In genomic region chr4:8379281-8379680, GRCh38 we compare ENCODE assay signal across 17 cellular contexts.
A peak's percentile ranks its signal among the peaks of the same experiment; 100 is the strongest.
DNase-seq lines count a peak whose midpoint lies in the region; ATAC-seq and TF ChIP-seq lines count a peak whose summit lies in the region.
"Had no signal": no experiment of that assay in that cellular context is flagged by ENCODE, and none has a peak within 500 bp of the region (broad histone marks: within the 10 kb centered on the region; RNA-seq: fewer than 3 reads in every experiment).

No MANE protein-coding gene starts in this region.

- no CpG with 5 or more reads among the region's 12 CpGs for WGBS in neuronal stem cell (ENCODE audit: extremely low coverage in 2 of 2, insufficient read length in 2 of 2, insufficient replicate concordance in 1 of 2), 2 donors
- WGBS in aorta, 2 donors, result 90 to 91% methylated on average over 12 of the region's 12 CpGs

- no peak overlapping the region for H4K8ac ChIP-seq in neuronal stem cell (ENCODE audit: low read depth, low read length)

- intact Hi-C loops in activated naive CD4-positive, alpha-beta T cell treated with anti-CD3 and anti-CD28 coated beads for 36 hours (cut with micrococcal nuclease), result no loop called here
- intact Hi-C loops in natural killer cell (cut with micrococcal nuclease), result no loop called here
- intact Hi-C loops in aorta (cut with DNase I), result no loop called here
- intact Hi-C loops in activated CD4-positive, alpha-beta memory T cell treated with anti-CD3 and anti-CD28 coated beads for 36 hours (cut with micrococcal nuclease), result no loop called here
- intact Hi-C loops in OCI-LY7 (cut with micrococcal nuclease; ENCODE audit: unreplicated experiment), result no loop called here

- CTCF ChIA-PET in activated naive CD4-positive, alpha-beta T cell treated with anti-CD3 and anti-CD28 coated beads for 36 hours (lab: Charles Lee), result interaction anchor here (1.2 kb wide), 1 partner anchor 293 kb away, joined by 4 read pairs; no protein-coding TSS in a partner anchor
- CTCF ChIA-PET in activated CD4-positive, alpha-beta memory T cell treated with anti-CD3 and anti-CD28 coated beads for 36 hours (lab: Charles Lee), result interaction anchor here (0.6 kb wide), 1 partner anchor 77 kb away, joined by 3 read pairs; no protein-coding TSS in a partner anchor
- CTCF ChIA-PET in OCI-LY7 (lab: Charles Lee; ENCODE audit: unreplicated experiment), result no interaction called here

- no peak overlapping the region for H3K4me3 ChIP-seq in neuronal stem cell (ENCODE audit: low read length in 2 of 2)
- no peak overlapping the region for H3K4me3 ChIP-seq in aorta (ENCODE audit: low read length in 2 of 2)
- H3K4me3 ChIP-seq in OCI-LY7 (ENCODE audit: low read depth, low read length, poor library complexity, severe bottlenecking), result no peak overlapping the region
- H3K4me3 ChIP-seq: GM12878, GM23338 had no signal

- DNase-seq in activated naive CD4-positive, alpha-beta T cell treated with anti-CD3 and anti-CD28 coated beads, Interleukin-2, amount 50 U/mL, for 16 hours, result peak; percentile 3
- DNase-seq in activated naive CD4-positive, alpha-beta T cell treated with anti-CD3 and anti-CD28 coated beads for 36 hours, result no peak
- DNase-seq in natural killer cell treated with Interleukin-12 subunit alpha and Interleukin-12 subunit beta and Interleukin-15 and Interleukin-18, amount 100 ng/mL, for 72 hours (ENCODE audit: low spot score), result peak; percentile 51
- DNase-seq in natural killer cell, result no peak
- DNase-seq in neuronal stem cell (ENCODE audit: low spot score), result no peak
- peak; percentile 29 to 62 for DNase-seq in aorta
- no peak for DNase-seq in activated CD4-positive, alpha-beta memory T cell treated with anti-CD3 and anti-CD28 coated beads for 36 hours
- DNase-seq in OCI-LY7 (ENCODE audit: low spot score), result no peak
- DNase-seq: AML-193; C1 segment of cervical spinal cord; Calu3; CD4-positive, alpha-beta T cell; DMS 273 treated with DMSO at 0.1 percent for 48 hours; H7 had no signal

- no peak overlapping the region for H2BK120ac ChIP-seq in neuronal stem cell (ENCODE audit: low read depth, low read length)

- H3K4me1 ChIP-seq in neuronal stem cell (ENCODE audit: control insufficient read depth in 2 of 2, insufficient read depth in 1 of 2, low read depth in 1 of 2, low read length in 2 of 2) (peaks cover 0 to 2% of the 10 kb centered on the region in 2 donors), aorta (ENCODE audit: control insufficient read depth in 1 of 2, insufficient read depth in 2 of 2, low read length in 2 of 2) (no peaks in the 10 kb centered on the region), OCI-LY7 (ENCODE audit: insufficient read depth, low read length, poor library complexity, severe bottlenecking) (no peaks in the 10 kb centered on the region)

- H3K4ac ChIP-seq in neuronal stem cell (ENCODE audit: low read length), result no peak overlapping the region

- H3K36me3 Mint-ChIP-seq in activated naive CD4-positive, alpha-beta T cell treated with anti-CD3 and anti-CD28 coated beads for 36 hours (ENCODE audit: low read depth), result no peaks in the 10 kb centered on the region
- H3K36me3 Mint-ChIP-seq in natural killer cell treated with Interleukin-12 subunit alpha and Interleukin-12 subunit beta and Interleukin-15 and Interleukin-18, amount 100 ng/mL, for 72 hours, result no peaks in the 10 kb centered on the region
- H3K36me3 Mint-ChIP-seq in natural killer cell, result no peaks in the 10 kb centered on the region
- H3K36me3 Mint-ChIP-seq in activated CD4-positive, alpha-beta memory T cell treated with anti-CD3 and anti-CD28 coated beads for 36 hours, result no peaks in the 10 kb centered on the region

- no peak overlapping the region for H3K27ac Mint-ChIP-seq in activated naive CD4-positive, alpha-beta T cell treated with anti-CD3 and anti-CD28 coated beads for 36 hours
- no peak overlapping the region for H3K27ac Mint-ChIP-seq in natural killer cell treated with Interleukin-12 subunit alpha and Interleukin-12 subunit beta and Interleukin-15 and Interleukin-18, amount 100 ng/mL, for 72 hours
- H3K27ac Mint-ChIP-seq in natural killer cell, result no peak overlapping the region
- H3K27ac Mint-ChIP-seq in activated CD4-positive, alpha-beta memory T cell treated with anti-CD3 and anti-CD28 coated beads for 36 hours, result no peak overlapping the region
- H3K27ac Mint-ChIP-seq: CD4-positive, alpha-beta T cell; GM23338 had no signal

- no peak overlapping the region for H2BK5ac ChIP-seq in neuronal stem cell (ENCODE audit: low read length)

- H2BK12ac ChIP-seq in neuronal stem cell (ENCODE audit: low read length), result no peak overlapping the region

- H2AK5ac ChIP-seq in neuronal stem cell (ENCODE audit: low read depth, low read length), result peak overlapping the region; percentile 19

- no peaks in the 10 kb centered on the region for H3K27me3 Mint-ChIP-seq in activated naive CD4-positive, alpha-beta T cell treated with anti-CD3 and anti-CD28 coated beads for 36 hours (ENCODE audit: low read depth)
- no peaks in the 10 kb centered on the region for H3K27me3 Mint-ChIP-seq in natural killer cell treated with Interleukin-12 subunit alpha and Interleukin-12 subunit beta and Interleukin-15 and Interleukin-18, amount 100 ng/mL, for 72 hours
- H3K27me3 Mint-ChIP-seq in natural killer cell (ENCODE audit: low read depth in 2 of 2), result no peaks in the 10 kb centered on the region
- H3K27me3 Mint-ChIP-seq in activated CD4-positive, alpha-beta memory T cell treated with anti-CD3 and anti-CD28 coated beads for 36 hours, result no peaks in the 10 kb centered on the region
- H3K27me3 Mint-ChIP-seq: CD4-positive, alpha-beta T cell had no signal

- H4K20me1 ChIP-seq in OCI-LY7 (ENCODE audit: insufficient read depth, low read length), result no peaks in the 10 kb centered on the region

- H2AFZ ChIP-seq in neuronal stem cell (ENCODE audit: low read length) (no peak overlapping the region), OCI-LY7 (ENCODE audit: low read length) (no peak overlapping the region)
- H2AFZ ChIP-seq: GM23338 had no signal

- H3K4me2 ChIP-seq in neuronal stem cell (ENCODE audit: insufficient read depth, low read length, poor library complexity, severe bottlenecking) (no peak overlapping the region), OCI-LY7 (ENCODE audit: low read length) (no peak overlapping the region)
- H3K4me2 ChIP-seq: GM23338 had no signal

- H3K4me3 Mint-ChIP-seq in activated naive CD4-positive, alpha-beta T cell treated with anti-CD3 and anti-CD28 coated beads for 36 hours, result no peak overlapping the region
- H3K4me3 Mint-ChIP-seq in natural killer cell treated with Interleukin-12 subunit alpha and Interleukin-12 subunit beta and Interleukin-15 and Interleukin-18, amount 100 ng/mL, for 72 hours, result no peak overlapping the region
- no peak overlapping the region for H3K4me3 Mint-ChIP-seq in natural killer cell
- no peak overlapping the region for H3K4me3 Mint-ChIP-seq in activated CD4-positive, alpha-beta memory T cell treated with anti-CD3 and anti-CD28 coated beads for 36 hours
- H3K4me3 Mint-ChIP-seq: CD4-positive, alpha-beta T cell; GM23338 had no signal

- H3K9ac ChIP-seq in neuronal stem cell (ENCODE audit: low read depth, low read length, poor library complexity), result no peak overlapping the region

- H3K4me1 Mint-ChIP-seq in activated naive CD4-positive, alpha-beta T cell treated with anti-CD3 and anti-CD28 coated beads for 36 hours (ENCODE audit: low read depth), result no peaks in the 10 kb centered on the region
- no peaks in the 10 kb centered on the region for H3K4me1 Mint-ChIP-seq in natural killer cell treated with Interleukin-12 subunit alpha and Interleukin-12 subunit beta and Interleukin-15 and Interleukin-18, amount 100 ng/mL, for 72 hours (ENCODE audit: low read depth in 2 of 2)
- no peaks in the 10 kb centered on the region for H3K4me1 Mint-ChIP-seq in natural killer cell
- no peaks in the 10 kb centered on the region for H3K4me1 Mint-ChIP-seq in activated CD4-positive, alpha-beta memory T cell treated with anti-CD3 and anti-CD28 coated beads for 36 hours (ENCODE audit: low read depth)

- no peak overlapping the region for H3K23ac ChIP-seq in neuronal stem cell (ENCODE audit: low read depth, low read length, poor library complexity)

- H3K9me2 ChIP-seq in OCI-LY7 (ENCODE audit: insufficient read depth, low read length), result no peaks in the 10 kb centered on the region

- H3K36me3 ChIP-seq in neuronal stem cell (replicated peaks in 1 of 2; ENCODE audit: control insufficient read depth in 2 of 2, insufficient read depth in 2 of 2, low read length in 2 of 2) (no peaks in the 10 kb centered on the region), aorta (ENCODE audit: control insufficient read depth in 1 of 2, insufficient read depth in 2 of 2, low read length in 1 of 2) (peaks cover 0 to 2% of the 10 kb centered on the region in 2 donors), OCI-LY7 (ENCODE audit: insufficient read depth, low read length) (no peaks in the 10 kb centered on the region)

- H2BK15ac ChIP-seq in neuronal stem cell (ENCODE audit: low read length), result no peak overlapping the region

- no peaks in the 10 kb centered on the region for H3K9me3 ChIP-seq in neuronal stem cell (replicated peaks in 1 of 2; ENCODE audit: control insufficient read depth in 2 of 2, insufficient read depth in 1 of 2, low read depth in 1 of 2, low read length in 2 of 2)
- no peaks in the 10 kb centered on the region for H3K9me3 ChIP-seq in aorta (ENCODE audit: control insufficient read depth, low read length)
- H3K9me3 ChIP-seq in OCI-LY7 (ENCODE audit: low read length), result no peaks in the 10 kb centered on the region

- no peak for TF ChIP-seq CTCF in natural killer cell (IDR thresholded peaks at IDR 0.05)
- no peak for TF ChIP-seq CTCF in OCI-LY7 (conservative IDR thresholded peaks at IDR 0.05; ENCODE audit: low read length)

- POLR2A ChIA-PET in activated CD4-positive, alpha-beta memory T cell treated with anti-CD3 and anti-CD28 coated beads for 36 hours (lab: Charles Lee), result no interaction called here
- POLR2A ChIA-PET in OCI-LY7 (lab: Charles Lee), result no interaction called here

- no peak overlapping the region for H4K91ac ChIP-seq in neuronal stem cell (ENCODE audit: low read depth, low read length, poor library complexity)

- no peaks in the 10 kb centered on the region for H3K27me3 ChIP-seq in neuronal stem cell (ENCODE audit: control insufficient read depth in 3 of 3, insufficient read depth in 3 of 3, low read depth in 1 of 3, low read length in 3 of 3)
- no peaks in the 10 kb centered on the region for H3K27me3 ChIP-seq in aorta (ENCODE audit: control insufficient read depth in 1 of 2, insufficient read depth in 2 of 2, low read length in 1 of 2)

- H3K79me2 ChIP-seq in OCI-LY7 (ENCODE audit: insufficient read depth, low read depth, low read length), result no peaks in the 10 kb centered on the region

- H3K9me3 Mint-ChIP-seq in activated naive CD4-positive, alpha-beta T cell treated with anti-CD3 and anti-CD28 coated beads for 36 hours, result no peaks in the 10 kb centered on the region
- no peaks in the 10 kb centered on the region for H3K9me3 Mint-ChIP-seq in natural killer cell treated with Interleukin-12 subunit alpha and Interleukin-12 subunit beta and Interleukin-15 and Interleukin-18, amount 100 ng/mL, for 72 hours
- H3K9me3 Mint-ChIP-seq in natural killer cell, result no peaks in the 10 kb centered on the region
- H3K9me3 Mint-ChIP-seq in activated CD4-positive, alpha-beta memory T cell treated with anti-CD3 and anti-CD28 coated beads for 36 hours, result no peaks in the 10 kb centered on the region
- H3K9me3 Mint-ChIP-seq: CD4-positive, alpha-beta T cell; GM23338 had no signal

- H3K79me1 ChIP-seq in neuronal stem cell (ENCODE audit: low read depth, low read length), result no peaks in the 10 kb centered on the region

- no peak overlapping the region for H3K27ac ChIP-seq in neuronal stem cell (replicated peaks; ENCODE audit: low read length)
- no peak overlapping the region for H3K27ac ChIP-seq in aorta (ENCODE audit: low read depth in 1 of 2, low read length in 2 of 2)
- no peak overlapping the region for H3K27ac ChIP-seq in OCI-LY7 (ENCODE audit: low read depth, low read length, poor library complexity, severe bottlenecking)
- H3K27ac ChIP-seq: 22Rv1 had no signal

- H3K18ac ChIP-seq in neuronal stem cell (ENCODE audit: low read length), result peak overlapping the region; percentile 56

- no TSS peak for BruUV-seq in OCI-LY7 (replicated peaks; lab: Mats Ljungman, UMichigan)

- no peak overlapping the region for H3K14ac ChIP-seq in neuronal stem cell (ENCODE audit: low read length)

- ATAC-seq in natural killer cell treated with Interleukin-12 subunit alpha and Interleukin-12 subunit beta and Interleukin-15 and Interleukin-18, amount 100 ng/mL, for 72 hours, result no peak
- ATAC-seq in natural killer cell (no peak), aorta (ENCODE audit: low FRiP score) (no peak)
- ATAC-seq: GM12878, GM23338 had no signal

Comparison
In these comparisons a context has a peak if more than half of its experiments do, and no peak if none do; other contexts are left out.
1. DNase-seq: peak in activated naive CD4-positive, alpha-beta T cell treated with anti-CD3 and anti-CD28 coated beads, Interleukin-2, amount 50 U/mL, for 16 hours (single experiment), natural killer cell treated with Interleukin-12 subunit alpha and Interleukin-12 subunit beta and Interleukin-15 and Interleukin-18, amount 100 ng/mL, for 72 hours (single experiment) and aorta (2 of 2); none in activated naive CD4-positive, alpha-beta T cell treated with anti-CD3 and anti-CD28 coated beads for 36 hours (single experiment), natural killer cell (single experiment), neuronal stem cell (single experiment), activated CD4-positive, alpha-beta memory T cell treated with anti-CD3 and anti-CD28 coated beads for 36 hours (single experiment) and OCI-LY7 (single experiment).